9 cellular contexts compared by ENCODE assay signal in the genomic region with DNA sequence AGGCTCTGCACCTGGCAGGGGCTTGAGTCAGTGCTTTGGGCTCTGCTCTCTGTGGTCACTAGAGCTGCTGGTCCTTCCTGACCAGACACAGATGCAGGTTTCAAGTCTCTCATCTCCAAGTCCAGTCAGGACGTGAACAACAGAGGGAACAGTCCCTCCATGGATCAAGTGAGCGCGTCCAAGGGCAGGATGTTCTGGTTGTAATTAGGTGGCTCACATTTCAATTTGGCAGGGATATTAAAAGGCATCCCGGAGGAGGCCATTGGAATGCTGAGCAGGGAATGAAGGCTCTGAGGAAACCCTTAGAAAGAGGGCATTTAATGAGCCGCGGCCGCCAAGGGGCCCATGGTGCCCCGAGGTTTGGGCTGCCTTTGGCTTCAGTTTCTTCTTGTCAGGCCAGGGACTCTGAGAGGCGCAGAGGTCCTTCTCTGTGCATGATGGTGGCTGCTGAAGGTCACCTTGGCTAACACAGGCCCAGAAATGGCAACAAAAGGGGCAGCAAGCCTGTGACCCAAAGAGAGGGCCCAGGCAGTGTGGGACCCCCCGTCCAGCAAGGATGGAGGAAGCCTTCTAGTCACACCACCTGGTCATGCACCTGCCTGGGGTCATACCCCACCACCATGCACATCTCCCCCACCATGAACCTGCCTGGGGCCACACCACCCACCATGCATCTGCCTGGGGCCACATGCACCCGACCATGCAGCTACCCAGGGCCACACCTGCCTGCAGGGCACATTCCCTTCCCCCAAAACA. TPM values are rescaled to one million over a fixed set of nuclear protein-coding genes. Genes with fewer than 3 reads are reported as not detected.
DNase-seq lines count a peak whose midpoint lies in the region; ATAC-seq and TF ChIP-seq lines count a peak whose summit lies in the region.
"Had no signal": no experiment of that assay in that cellular context is flagged by ENCODE, and none has a peak within 500 bp of the region (broad histone marks: within the 10 kb centered on the region; RNA-seq: fewer than 3 reads in every experiment).

No MANE protein-coding gene starts in this region.

- no peak overlapping the region for H2AFZ ChIP-seq in parathyroid adenoma

- no peaks in the 10 kb centered on the region for H3K27me3 Mint-ChIP-seq in T-helper 2 cell treated with Interferon-gamma antibody and Interleukin-4, amounts not matched to agents 5 μg/mL and 100 μg/mL, for 36 hours (ENCODE audit: low read depth)
- no peaks in the 10 kb centered on the region for H3K27me3 Mint-ChIP-seq in CD8-positive, alpha-beta T cell (ENCODE audit: low read depth)

- no peaks in the 10 kb centered on the region for H3K9me3 Mint-ChIP-seq in T-helper 2 cell treated with Interferon-gamma antibody and Interleukin-4, amounts not matched to agents 5 μg/mL and 100 μg/mL, for 36 hours
- H3K9me3 Mint-ChIP-seq in CD8-positive, alpha-beta T cell = no peaks in the 10 kb centered on the region

- peak; percentile 88 for DNase-seq in AG20443 (ENCODE audit: low spot score)
- peak; percentile 11 for DNase-seq in LHCN-M2 (ENCODE audit: low read depth)
- DNase-seq in fibroblast of peridontal ligament (ENCODE audit: extremely low read depth) = peak; percentile 95
- DNase-seq in T-helper 2 cell treated with Interferon-gamma antibody and Interleukin-4, amounts not matched to agents 5 μg/mL and 100 μg/mL, for 36 hours (ENCODE audit: low spot score) = no peak
- DNase-seq in CD8-positive, alpha-beta T cell = no peak

- no peak overlapping the region for H3K27ac Mint-ChIP-seq in T-helper 2 cell treated with Interferon-gamma antibody and Interleukin-4, amounts not matched to agents 5 μg/mL and 100 μg/mL, for 36 hours
- H3K27ac Mint-ChIP-seq in CD8-positive, alpha-beta T cell = no peak overlapping the region

- H3K4me2 ChIP-seq in parathyroid adenoma (ENCODE audit: low read length) = no peak overlapping the region

- ATAC-seq in GM21367 (IDR thresholded peaks at IDR 0.05; ENCODE audit: unreplicated experiment) (no peak), GM19035 (IDR thresholded peaks at IDR 0.05; ENCODE audit: unreplicated experiment) (no peak)
- no peak for ATAC-seq in CD8-positive, alpha-beta T cell

- no peaks in the 10 kb centered on the region for H3K27me3 ChIP-seq in parathyroid adenoma (ENCODE audit: control insufficient read depth, insufficient read depth, low read length)
- H3K27me3 ChIP-seq in CD8-positive, alpha-beta T cell (ENCODE audit: insufficient read depth, low read length) = no peaks in the 10 kb centered on the region
- H3K27me3 ChIP-seq: cardiac muscle cell had no signal

- peak overlapping the region; percentile 66 for H3K27ac ChIP-seq in parathyroid adenoma
- no peak overlapping the region for H3K27ac ChIP-seq in CD8-positive, alpha-beta T cell (ENCODE audit: low read depth, low read length)

- H3K4me3 ChIP-seq in parathyroid adenoma (ENCODE audit: low read depth, low read length) = no peak overlapping the region
- no peak overlapping the region for H3K4me3 ChIP-seq in CD8-positive, alpha-beta T cell (ENCODE audit: low read depth, low read length)
- H3K4me3 ChIP-seq: cardiac muscle cell had no signal

- no peaks in the 10 kb centered on the region for H3K4me1 Mint-ChIP-seq in T-helper 2 cell treated with Interferon-gamma antibody and Interleukin-4, amounts not matched to agents 5 μg/mL and 100 μg/mL, for 36 hours (ENCODE audit: low read depth)
- H3K4me1 Mint-ChIP-seq in CD8-positive, alpha-beta T cell (ENCODE audit: low read depth) = no peaks in the 10 kb centered on the region

- TF ChIP-seq CTCF in parathyroid adenoma (IDR thresholded peaks at IDR 0.05) = no peak
- no peak for TF ChIP-seq CTCF in CD8-positive, alpha-beta T cell (IDR thresholded peaks at IDR 0.05)

- no peaks in the 10 kb centered on the region for H3K79me2 ChIP-seq in parathyroid adenoma

- no peaks in the 10 kb centered on the region for H3K9me3 ChIP-seq in parathyroid adenoma (ENCODE audit: control insufficient read depth, low read length)
- no peaks in the 10 kb centered on the region for H3K9me3 ChIP-seq in CD8-positive, alpha-beta T cell (ENCODE audit: low read length)

- H3K9ac ChIP-seq in parathyroid adenoma = no peak overlapping the region

- H3K36me3 ChIP-seq in parathyroid adenoma (ENCODE audit: control insufficient read depth, insufficient read depth, low read length) = no peaks in the 10 kb centered on the region
- H3K36me3 ChIP-seq in CD8-positive, alpha-beta T cell (ENCODE audit: insufficient read depth, low read length) = no peaks in the 10 kb centered on the region
- H3K36me3 ChIP-seq: cardiac muscle cell had no signal

- H3K36me3 Mint-ChIP-seq in T-helper 2 cell treated with Interferon-gamma antibody and Interleukin-4, amounts not matched to agents 5 μg/mL and 100 μg/mL, for 36 hours (ENCODE audit: low read depth) = no peaks in the 10 kb centered on the region
- no peaks in the 10 kb centered on the region for H3K36me3 Mint-ChIP-seq in CD8-positive, alpha-beta T cell

- no peak overlapping the region for H3K4me3 Mint-ChIP-seq in T-helper 2 cell treated with Interferon-gamma antibody and Interleukin-4, amounts not matched to agents 5 μg/mL and 100 μg/mL, for 36 hours
- H3K4me3 Mint-ChIP-seq in CD8-positive, alpha-beta T cell = no peak overlapping the region

- intact Hi-C loops in CD8-positive, alpha-beta T cell (cut with DNase I, micrococcal nuclease) = no loop called here

- CTCF ChIA-PET in CD8-positive, alpha-beta T cell (lab: Charles Lee) = no interaction called here

- H3K4me1 ChIP-seq in parathyroid adenoma = peaks cover 5% of the 10 kb centered on the region
- H3K4me1 ChIP-seq in CD8-positive, alpha-beta T cell (ENCODE audit: insufficient read depth, low read length) = no peaks in the 10 kb centered on the region

- POLR2A ChIA-PET in CD8-positive, alpha-beta T cell (lab: Charles Lee) = no interaction called here

RNA-seq across cellular contexts. Expression of a gene that starts 30.7 kb away (rescaled TPM):
- total RNA-seq in LHCN-M2 (2014; rRNA removed) = 15.9 and 16.0 TPM in 2 replicates
- polyA plus RNA-seq in LHCN-M2 (2012) = 11.8 TPM
- 10 to 100 TPM; 16.9 to 19.4 TPM for total RNA-seq in CD8-positive, alpha-beta T cell

Comparison
In these comparisons a context has a peak if more than half of its experiments do, and no peak if none do; other contexts are left out.
1. DNase-seq: peak in AG20443 (single experiment), LHCN-M2 (single experiment) and fibroblast of peridontal ligament (single experiment); none in T-helper 2 cell treated with Interferon-gamma antibody and Interleukin-4, amounts not matched to agents 5 μg/mL and 100 μg/mL, for 36 hours (single experiment) and CD8-positive, alpha-beta T cell (0 of 7).